11 cellular contexts compared by ENCODE assay signal in genomic region chr16:1563786-1564185, GRCh38. TPM values are rescaled to one million over a fixed set of nuclear protein-coding genes. Genes with fewer than 3 reads are reported as not detected.
"Had no signal": no experiment of that assay in that cellular context is flagged by ENCODE, and none has a peak within 500 bp of the region (broad histone marks: within the 10 kb centered on the region; RNA-seq: fewer than 3 reads in every experiment).

No MANE protein-coding gene starts in this region.

- H3K27ac Mint-ChIP-seq: GM23338, HFFc6 had no signal

- H3K4me3 ChIP-seq: GM23248, GM23338, HAP-1 had no signal

- H3K4me3 Mint-ChIP-seq: GM23338, H9, HFFc6 had no signal

- H3K9me3 Mint-ChIP-seq: GM23338, H9, HFFc6 had no signal

- H3K4me2 ChIP-seq: GM23338 had no signal

- DNase-seq: GM23248, GOT3, H7, H9, HCEC 1CT, HFFc6 had no signal

- H3K9ac ChIP-seq: GM23248 had no signal

- H3K27ac ChIP-seq: GM23248 had no signal

- H3K9me3 ChIP-seq: HAP-1 had no signal

- ATAC-seq: GM23338, HCT116 had no signal

- H3K36me3 ChIP-seq: HAP-1 had no signal

- H2AFZ ChIP-seq: GM23248, GM23338 had no signal

RNA-seq across cellular contexts. Expression of gene TMEM204, which starts 30.3 kb away (rescaled TPM):
- total RNA-seq: H1, H4, H9 had no signal
- polyA plus RNA-seq: H1 had no signal
